In genomic region chr7:141737836-141738591, GRCh38 we compare ENCODE assay signal across 1 cellular context.
TF ChIP-seq lines count a peak whose summit lies in the region.

SSBP1 (plus strand) TSS chr7:141738358; CDS start chr7:141739167, 809 bp downstream.

TF ChIP-seq in HepG2, 621 proteins besides CTCF, POLR2A, EP300 and RAD21 (continued from another document and continues in another):
- TF ChIP-seq PATZ1 (CRISPR knock-in tag; IDR thresholded peaks at IDR 0.05): peak; percentile 29; the same call in 1 of the 2 replicates
- TF ChIP-seq BRD4 (CRISPR knock-in tag; IDR thresholded peaks at IDR 0.05): 0 out of 2 replicates have a peak, but pooled peaks have one; percentile 21
- peak; percentile 64 for TF ChIP-seq JARID2 (CRISPR knock-in tag; IDR thresholded peaks at IDR 0.05; ENCODE audit: insufficient replicate concordance)
- TF ChIP-seq RFX3 (CRISPR knock-in tag; IDR thresholded peaks at IDR 0.05): no peak
- TF ChIP-seq ATF2 (CRISPR knock-in tag; IDR thresholded peaks at IDR 0.05): peak; percentile 96
- TF ChIP-seq TBX3 (IDR thresholded peaks at IDR 0.05; ENCODE audit: borderline replicate concordance): peak; percentile 29; the same call in 1 of the 2 replicates
- TF ChIP-seq ZNF503 (CRISPR knock-in tag; IDR thresholded peaks at IDR 0.05): peak; percentile 83; the same call in 1 of the 2 replicates
- no peak for TF ChIP-seq ZNF75D (CRISPR knock-in tag; IDR thresholded peaks at IDR 0.05; ENCODE audit: borderline replicate concordance)
- TF ChIP-seq ZNF275 (CRISPR knock-in tag; IDR thresholded peaks at IDR 0.05; ENCODE audit: borderline replicate concordance): peak; percentile 65; the same call in 1 of the 2 replicates
- no peak for TF ChIP-seq TAF15 (IDR thresholded peaks at IDR 0.05; ENCODE audit: low read depth, low read length, poor library complexity, severe bottlenecking)
- TF ChIP-seq STAG1 (CRISPR knock-in tag; IDR thresholded peaks at IDR 0.05): peak; percentile 35; the same call in 1 of the 2 replicates
- TF ChIP-seq ZNF703 (CRISPR knock-in tag; IDR thresholded peaks at IDR 0.05; ENCODE audit: borderline replicate concordance): no peak
- no peak for TF ChIP-seq ZNF674 (CRISPR knock-in tag; IDR thresholded peaks at IDR 0.05; ENCODE audit: low read depth)
- no peak for TF ChIP-seq ZNF18 (CRISPR knock-in tag; IDR thresholded peaks at IDR 0.05; ENCODE audit: insufficient replicate concordance)
- peak; percentile 80; the same call in 1 of the 2 replicates for TF ChIP-seq ZNF430 (CRISPR knock-in tag; IDR thresholded peaks at IDR 0.05)
- peak; percentile 88; the same call in 1 of the 2 replicates for TF ChIP-seq ZNF737 (CRISPR knock-in tag; IDR thresholded peaks at IDR 0.05; ENCODE audit: borderline replicate concordance)
- TF ChIP-seq ELF3 (CRISPR knock-in tag; IDR thresholded peaks at IDR 0.05): peak; percentile 96
- TF ChIP-seq PHF8 (CRISPR knock-in tag; IDR thresholded peaks at IDR 0.05): peak; percentile 94
- no peak; the same call in 1 of the 2 replicates for TF ChIP-seq HINFP (CRISPR knock-in tag; IDR thresholded peaks at IDR 0.05; ENCODE audit: low read depth)
- no peak for TF ChIP-seq ZFP62 (CRISPR knock-in tag; IDR thresholded peaks at IDR 0.05)
- TF ChIP-seq KDM3A (CRISPR knock-in tag; IDR thresholded peaks at IDR 0.05; ENCODE audit: low read depth): peak; percentile 95
- peak; percentile 95 for TF ChIP-seq GMEB1 (CRISPR knock-in tag; IDR thresholded peaks at IDR 0.05; ENCODE audit: borderline replicate concordance)
- TF ChIP-seq ZBTB37 (CRISPR knock-in tag; IDR thresholded peaks at IDR 0.05): no peak
- TF ChIP-seq XBP1 (CRISPR knock-in tag; IDR thresholded peaks at IDR 0.05): no peak
- TF ChIP-seq ZBTB33 (CRISPR knock-in tag; IDR thresholded peaks at IDR 0.05): peak; percentile 77
- no peak for TF ChIP-seq ISX (CRISPR knock-in tag; conservative IDR thresholded peaks at IDR 0.05)
- 0 out of 2 replicates have a peak, but pooled peaks have one; percentile 16 for TF ChIP-seq ATF5 (CRISPR knock-in tag; IDR thresholded peaks at IDR 0.05; ENCODE audit: low read depth)
- peak; percentile 93 for TF ChIP-seq TSC22D2 (CRISPR knock-in tag; IDR thresholded peaks at IDR 0.05; ENCODE audit: borderline replicate concordance)
- TF ChIP-seq KAT8 (CRISPR knock-in tag; IDR thresholded peaks at IDR 0.05): peak; percentile 100
- TF ChIP-seq PRDM4 (CRISPR knock-in tag; IDR thresholded peaks at IDR 0.05; ENCODE audit: borderline replicate concordance): no peak; the same call in 1 of the 2 replicates
- TF ChIP-seq RCOR2 (CRISPR knock-in tag; IDR thresholded peaks at IDR 0.05): peak; percentile 67; the same call in 1 of the 2 replicates
- TF ChIP-seq SIN3A (IDR thresholded peaks at IDR 0.05; ENCODE audit: borderline replicate concordance, low read depth, low read length): peak; percentile 87; the same call in 1 of the 2 replicates
- peak; percentile 84 for TF ChIP-seq SIX1 (CRISPR knock-in tag; IDR thresholded peaks at IDR 0.05; ENCODE audit: borderline replicate concordance)
- TF ChIP-seq ZNF766 (CRISPR knock-in tag; IDR thresholded peaks at IDR 0.05; ENCODE audit: borderline replicate concordance): no peak; the same call in 1 of the 2 replicates
- peak; percentile 61; the same call in 1 of the 2 replicates for TF ChIP-seq ZFX (CRISPR knock-in tag; IDR thresholded peaks at IDR 0.05; ENCODE audit: low read depth)
- TF ChIP-seq ARNT (IDR thresholded peaks at IDR 0.05): no peak
- peak; percentile 13; the same call in 1 of the 2 replicates for TF ChIP-seq HNF4G (IDR thresholded peaks at IDR 0.05; ENCODE audit: borderline replicate concordance, low read depth, low read length)
- no peak for TF ChIP-seq HNF4G (CRISPR knock-in tag; IDR thresholded peaks at IDR 0.05; ENCODE audit: borderline replicate concordance, low read depth)
